Comparison of ENCODE assay signal across 11 cellular contexts in the genomic region with DNA sequence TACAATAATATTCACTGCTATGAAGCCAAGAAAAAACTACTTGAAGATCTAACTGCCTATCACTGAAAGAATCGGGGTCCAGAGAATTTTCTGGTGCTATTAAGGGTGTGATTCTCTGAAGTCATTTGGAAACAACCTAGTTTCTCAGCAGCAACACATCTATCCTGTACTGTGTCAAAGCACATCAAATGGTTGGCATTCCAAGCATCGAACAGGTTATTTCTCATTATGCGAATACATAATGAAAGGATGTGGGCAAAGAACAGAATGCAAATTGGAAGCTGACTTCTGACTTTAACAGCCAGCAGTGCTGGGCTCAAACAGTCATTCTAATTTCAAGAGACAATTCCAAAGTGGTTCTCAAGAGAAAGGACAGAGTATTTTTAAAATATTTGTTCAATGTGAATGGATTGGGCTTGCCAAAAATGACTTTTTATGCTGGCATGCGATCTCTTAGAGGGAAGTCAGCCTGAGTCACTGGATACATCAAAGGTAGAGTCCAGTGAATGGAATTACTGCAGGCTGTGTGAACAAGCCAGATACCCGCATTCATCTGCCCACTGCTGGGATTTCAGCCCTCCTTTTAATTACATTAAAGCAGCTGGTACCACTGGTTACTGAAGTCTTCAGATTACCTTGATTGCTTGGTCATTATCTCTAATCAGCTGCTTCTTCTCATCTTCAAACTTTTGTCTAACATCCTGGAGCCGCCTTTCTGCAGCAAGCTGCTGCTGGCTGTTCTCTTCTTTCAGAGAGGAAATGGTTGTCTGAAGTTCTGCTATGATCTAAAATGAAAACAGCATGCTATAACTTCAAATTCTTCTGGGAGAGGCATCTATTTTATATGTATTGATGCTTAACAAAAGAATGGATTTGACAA.
A peak's percentile ranks its signal among the peaks of the same experiment; 100 is the strongest.
DNase-seq lines count a peak whose midpoint lies in the region; ATAC-seq and TF ChIP-seq lines count a peak whose summit lies in the region.
"Had no signal": no experiment of that assay in that cellular context is flagged by ENCODE, and none has a peak within 500 bp of the region (broad histone marks: within the 10 kb centered on the region; RNA-seq: fewer than 3 reads in every experiment).

No MANE protein-coding gene starts in this region.

- H3K4me1 ChIP-seq in mesenchymal stem cell (ENCODE audit: control insufficient read depth, insufficient read depth, low read depth, low read length), result no peaks in the 10 kb centered on the region

- 62% methylated on average over 5 of the region's 6 CpGs for WGBS in mesenchymal stem cell

- H3K36me3 ChIP-seq in BJ (ENCODE audit: control insufficient read depth, insufficient read depth, low read length), result no peaks in the 10 kb centered on the region
- H3K36me3 ChIP-seq in mesenchymal stem cell (ENCODE audit: control insufficient read depth in 1 of 2, insufficient read depth in 2 of 2, low read depth in 1 of 2, low read length in 2 of 2), result no peaks in the 10 kb centered on the region
- H3K36me3 ChIP-seq: cardiac muscle cell had no signal

- no TSS peak for BruUV-seq in MCF 10A (replicated peaks; lab: Mats Ljungman, UMichigan)

- H4K8ac ChIP-seq in mesenchymal stem cell (ENCODE audit: low read length), result no peak overlapping the region

- no peaks in the 10 kb centered on the region for H3K36me3 Mint-ChIP-seq in MCF 10A (ENCODE audit: insufficient read depth, unreplicated experiment)
- no peaks in the 10 kb centered on the region for H3K36me3 Mint-ChIP-seq in activated CD4-positive, alpha-beta memory T cell treated with anti-CD3 and anti-CD28 coated beads, Interleukin-2, amount 10 ng/mL, durations not matched to agents 7 days and 5 days (ENCODE audit: low read depth)

- CTCF ChIA-PET in BJ (lab: Yijun Ruan, JAX) (no interaction called here), MCF 10A (lab: Yijun Ruan, JAX) (no interaction called here)
- CTCF ChIA-PET in activated CD4-positive, alpha-beta memory T cell treated with anti-CD3 and anti-CD28 coated beads, Interleukin-2, amount 10 ng/mL, durations not matched to agents 7 days and 5 days (lab: Charles Lee), result no interaction called here

- no peaks in the 10 kb centered on the region for H3K79me1 ChIP-seq in mesenchymal stem cell (replicated peaks; ENCODE audit: low read length, poor library complexity, severe bottlenecking)

- H3K9ac ChIP-seq in mesenchymal stem cell (ENCODE audit: low read length), result peak overlapping the region; percentile 62

- H3K14ac ChIP-seq in mesenchymal stem cell (ENCODE audit: low read length in 2 of 2), result no peak overlapping the region

- peaks cover 7% of the 10 kb centered on the region for H3K9me3 ChIP-seq in mesenchymal stem cell (ENCODE audit: control insufficient read depth, low read length)

- H3K27me3 ChIP-seq in BJ (ENCODE audit: control insufficient read depth, insufficient read depth, low read length) (no peaks in the 10 kb centered on the region), mesenchymal stem cell (ENCODE audit: control insufficient read depth in 1 of 2, insufficient read depth in 1 of 2, low read length in 2 of 2) (no peaks in the 10 kb centered on the region)
- H3K27me3 ChIP-seq: cardiac muscle cell had no signal

- H3K18ac ChIP-seq in mesenchymal stem cell (ENCODE audit: low read depth in 1 of 2, low read length in 2 of 2), result no peak overlapping the region

- H3K4me2 ChIP-seq in mesenchymal stem cell (ENCODE audit: low read length, poor library complexity, severe bottlenecking), result peak overlapping the region; percentile 24

- no peak overlapping the region for H2BK12ac ChIP-seq in mesenchymal stem cell (ENCODE audit: low read length in 2 of 2)

- H3K27ac Mint-ChIP-seq in MCF 10A (ENCODE audit: low read depth, unreplicated experiment), result peak overlapping the region; percentile 16
- H3K27ac Mint-ChIP-seq in activated CD4-positive, alpha-beta memory T cell treated with anti-CD3 and anti-CD28 coated beads, Interleukin-2, amount 10 ng/mL, durations not matched to agents 7 days and 5 days, result no peak overlapping the region
- H3K27ac Mint-ChIP-seq: T-helper 2 cell treated with Interferon-gamma antibody and Interleukin-4, amounts not matched to agents 5 μg/mL and 100 μg/mL, for 36 hours had no signal

- peaks cover 16% of the 10 kb centered on the region for H3K4me1 Mint-ChIP-seq in MCF 10A (ENCODE audit: insufficient read depth, unreplicated experiment)
- H3K4me1 Mint-ChIP-seq in activated CD4-positive, alpha-beta memory T cell treated with anti-CD3 and anti-CD28 coated beads, Interleukin-2, amount 10 ng/mL, durations not matched to agents 7 days and 5 days, result peaks cover 5% of the 10 kb centered on the region

- intact Hi-C loops in MCF 10A (cut with micrococcal nuclease), result no loop called here

- H4K91ac ChIP-seq in mesenchymal stem cell (ENCODE audit: low read length), result no peak overlapping the region

- TF ChIP-seq EP300 in Ishikawa (IDR thresholded peaks at IDR 0.05; ENCODE audit: borderline replicate concordance), result peak; percentile 26; the same call in 1 of the 2 replicates

- H3K4me3 ChIP-seq in BJ (ENCODE audit: low read depth, low read length) (no peak overlapping the region), mesenchymal stem cell (ENCODE audit: insufficient read depth in 1 of 2, low read depth in 1 of 2, low read length in 2 of 2) (peak overlapping the region in 1 of 2 experiments; percentile 59)
- H3K4me3 ChIP-seq: cardiac muscle cell had no signal

- no peak overlapping the region for H3K4ac ChIP-seq in mesenchymal stem cell (ENCODE audit: low read depth in 1 of 2, low read length in 2 of 2)

- no peak overlapping the region for H2AFZ ChIP-seq in mesenchymal stem cell (ENCODE audit: low read depth, low read length)

- H3K27me3 Mint-ChIP-seq in MCF 10A (ENCODE audit: insufficient read depth, unreplicated experiment), result no peaks in the 10 kb centered on the region
- no peaks in the 10 kb centered on the region for H3K27me3 Mint-ChIP-seq in activated CD4-positive, alpha-beta memory T cell treated with anti-CD3 and anti-CD28 coated beads, Interleukin-2, amount 10 ng/mL, durations not matched to agents 7 days and 5 days

- no peak overlapping the region for H2BK15ac ChIP-seq in mesenchymal stem cell (ENCODE audit: low read depth, poor library complexity, severe bottlenecking)

- H2BK120ac ChIP-seq in mesenchymal stem cell (ENCODE audit: low read depth, low read length), result no peak overlapping the region

- H2AK5ac ChIP-seq in mesenchymal stem cell (ENCODE audit: low read length, severe bottlenecking), result no peak overlapping the region

- ATAC-seq in GM18502 (IDR thresholded peaks at IDR 0.05; ENCODE audit: poor library complexity, unreplicated experiment) (no peak), GM19035 (IDR thresholded peaks at IDR 0.05; ENCODE audit: unreplicated experiment) (no peak)

- TF ChIP-seq CTCF in BJ (IDR thresholded peaks at IDR 0.05; ENCODE audit: insufficient read depth, low read depth, low read length), result no peak
- TF ChIP-seq CTCF in MCF 10A (IDR thresholded peaks at IDR 0.05; ENCODE audit: unreplicated experiment), result no peak

- H3K9me3 Mint-ChIP-seq in MCF 10A (ENCODE audit: unreplicated experiment), result no peaks in the 10 kb centered on the region
- H3K9me3 Mint-ChIP-seq in activated CD4-positive, alpha-beta memory T cell treated with anti-CD3 and anti-CD28 coated beads, Interleukin-2, amount 10 ng/mL, durations not matched to agents 7 days and 5 days, result peaks cover 2% of the 10 kb centered on the region
- H3K9me3 Mint-ChIP-seq: T-helper 2 cell treated with Interferon-gamma antibody and Interleukin-4, amounts not matched to agents 5 μg/mL and 100 μg/mL, for 36 hours had no signal

- POLR2A ChIA-PET in BJ (lab: Charles Lee) (no interaction called here), MCF 10A (lab: Yijun Ruan, JAX) (interaction anchor here (1.9 kb wide), 1 partner anchor 53 kb away, joined by 4 read pairs; no protein-coding TSS in a partner anchor)
- POLR2A ChIA-PET in activated CD4-positive, alpha-beta memory T cell treated with anti-CD3 and anti-CD28 coated beads, Interleukin-2, amount 10 ng/mL, durations not matched to agents 7 days and 5 days (lab: Charles Lee), result no interaction called here

- H3K4me3 Mint-ChIP-seq in MCF 10A (ENCODE audit: unreplicated experiment), result peak overlapping the region; percentile 25
- H3K4me3 Mint-ChIP-seq in activated CD4-positive, alpha-beta memory T cell treated with anti-CD3 and anti-CD28 coated beads, Interleukin-2, amount 10 ng/mL, durations not matched to agents 7 days and 5 days, result no peak overlapping the region
- H3K4me3 Mint-ChIP-seq: T-helper 2 cell treated with Interferon-gamma antibody and Interleukin-4, amounts not matched to agents 5 μg/mL and 100 μg/mL, for 36 hours had no signal

- peak; percentile 62 for DNase-seq in BJ (ENCODE audit: low read depth)
- peak; percentile 65 for DNase-seq in MCF 10A (ENCODE audit: unreplicated experiment)
- DNase-seq in mesenchymal stem cell, result peak; percentile 18
- DNase-seq in C1 segment of cervical spinal cord (lab: John Stamatoyannopoulos, UW), result no peak
- DNase-seq in activated CD4-positive, alpha-beta memory T cell treated with anti-CD3 and anti-CD28 coated beads, Interleukin-2, amount 10 ng/mL, durations not matched to agents 7 days and 5 days, result no peak
- DNase-seq: stimulated activated CD8-positive, alpha-beta memory T cell treated with anti-CD3 and anti-CD28 coated beads, Interleukin-4, amount 100 ng/mL, for 48 hours had no signal

- no peak overlapping the region for H2BK5ac ChIP-seq in mesenchymal stem cell (ENCODE audit: low read depth, low read length, poor library complexity, severe bottlenecking)

- peak overlapping the region; percentile 50 for H3K27ac ChIP-seq in mesenchymal stem cell (ENCODE audit: low read length, poor library complexity, severe bottlenecking)
- H3K27ac ChIP-seq: cardiac muscle cell had no signal

- TF ChIP-seq RAD21 in Ishikawa (IDR thresholded peaks at IDR 0.05; ENCODE audit: low read depth), result no peak

- no peak overlapping the region for H3K23ac ChIP-seq in mesenchymal stem cell (ENCODE audit: low read length in 2 of 2)

TF ChIP-seq in Ishikawa, 13 proteins besides CTCF, POLR2A, EP300 and RAD21 (continues in another document):
- TF ChIP-seq EGR1 (IDR thresholded peaks at IDR 0.05) (no peak), TEAD4 (IDR thresholded peaks at IDR 0.05) (no peak), ZBTB7A (IDR thresholded peaks at IDR 0.05; ENCODE audit: low read depth) (no peak), FOXM1 (IDR thresholded peaks at IDR 0.05; ENCODE audit: borderline replicate concordance, low read depth) (no peak), CREB1 (IDR thresholded peaks at IDR 0.05; ENCODE audit: low read depth) (no peak), YY1 (IDR thresholded peaks at IDR 0.05; ENCODE audit: low read depth) (no peak)
- TF ChIP-seq, protein P1, sequence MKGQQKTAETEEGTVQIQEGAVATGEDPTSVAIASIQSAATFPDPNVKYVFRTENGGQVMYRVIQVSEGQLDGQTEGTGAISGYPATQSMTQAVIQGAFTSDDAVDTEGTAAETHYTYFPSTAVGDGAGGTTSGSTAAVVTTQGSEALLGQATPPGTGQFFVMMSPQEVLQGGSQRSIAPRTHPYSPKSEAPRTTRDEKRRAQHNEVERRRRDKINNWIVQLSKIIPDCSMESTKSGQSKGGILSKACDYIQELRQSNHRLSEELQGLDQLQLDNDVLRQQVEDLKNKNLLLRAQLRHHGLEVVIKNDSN (IDR thresholded peaks at IDR 0.05), result no peak

Comparison
In these comparisons a context has a peak if more than half of its experiments do, and no peak if none do; other contexts are left out.
1. DNase-seq: peak in BJ (single experiment), MCF 10A (single experiment) and mesenchymal stem cell (single experiment); none in C1 segment of cervical spinal cord (0 of 14) and activated CD4-positive, alpha-beta memory T cell treated with anti-CD3 and anti-CD28 coated beads, Interleukin-2, amount 10 ng/mL, durations not matched to agents 7 days and 5 days (single experiment).